In genomic region chr1:234980657-234981396, GRCh38 we compare ENCODE assay signal across 8 cellular contexts.
DNase-seq lines count a peak whose midpoint lies in the region; ATAC-seq, FAIRE-seq and TF ChIP-seq lines count a peak whose summit lies in the region.

No MANE protein-coding gene starts in this region.

- H3K9me3 Mint-ChIP-seq in naive thymus-derived CD4-positive, alpha-beta T cell = peaks cover 0 to 2% (median 0%) of the 10 kb centered on the region in 11 donors
- no peaks in the 10 kb centered on the region for H3K9me3 Mint-ChIP-seq in stimulated activated memory B cell treated with anti-CD40 and anti-IgM and Interleukin-4, amounts not matched to agents 10 μg/mL and 1 μg/mL and 100 μg/mL, for 72 hours

- peak; percentile 81 for TF ChIP-seq POLR2A in endothelial cell of umbilical vein (IDR thresholded peaks at IDR 0.05; ENCODE audit: low read depth, low read length)

- H3K4me1 ChIP-seq in endothelial cell of umbilical vein (ENCODE audit: control insufficient read depth, extremely low read depth, insufficient read depth, low read length) = peaks cover 73% of the 10 kb centered on the region
- peaks cover 34 to 42% of the 10 kb centered on the region in 2 donors for H3K4me1 ChIP-seq in naive thymus-derived CD4-positive, alpha-beta T cell (ENCODE audit: control insufficient read depth in 2 of 2, insufficient read depth in 2 of 2, low read length in 2 of 2)

- no peaks in the 10 kb centered on the region for H3K9me1 ChIP-seq in endothelial cell of umbilical vein (replicated peaks; ENCODE audit: control insufficient read depth, extremely low read depth, insufficient read depth, low read length)

- peak overlapping the region in 8 of 10 donors; percentile 24 to 72 (median 56) for H3K4me3 Mint-ChIP-seq in naive thymus-derived CD4-positive, alpha-beta T cell
- H3K4me3 Mint-ChIP-seq in stimulated activated memory B cell treated with anti-CD40 and anti-IgM and Interleukin-4, amounts not matched to agents 10 μg/mL and 1 μg/mL and 100 μg/mL, for 72 hours = peak overlapping the region; percentile 40

- ATAC-seq in GM21447 (IDR thresholded peaks at IDR 0.05; ENCODE audit: unreplicated experiment) = peak; percentile 37
- ATAC-seq in naive thymus-derived CD4-positive, alpha-beta T cell = peak; percentile 76
- peak; percentile 82 for ATAC-seq in stimulated activated memory B cell treated with anti-CD40 and anti-IgM and Interleukin-4, amounts not matched to agents 10 μg/mL and 1 μg/mL and 100 μg/mL, for 72 hours

- no peak overlapping the region for H2AFZ ChIP-seq in endothelial cell of umbilical vein (ENCODE audit: low read depth, low read length)

- no peaks in the 10 kb centered on the region for H3K79me2 ChIP-seq in endothelial cell of umbilical vein (ENCODE audit: control insufficient read depth, insufficient read depth, low read length)

- POLR2A ChIA-PET in endothelial cell of umbilical vein (lab: Charles Lee) = interaction anchor here (1.3 kb wide), 1 partner anchor 257 kb away, joined by 11 read pairs; no protein-coding TSS in a partner anchor
- POLR2A ChIA-PET in naive thymus-derived CD4-positive, alpha-beta T cell (lab: Charles Lee) = interaction anchor here (0.5 to 1.8 kb wide), 6 partner anchors 8 to 87 kb away, joined by 3 to 5 read pairs (median 3); no protein-coding TSS in a partner anchor

- H3K36me3 ChIP-seq in endothelial cell of umbilical vein (ENCODE audit: control insufficient read depth in 2 of 2, extremely low read depth in 1 of 2, insufficient read depth in 2 of 2, low read length in 2 of 2) = no peaks in the 10 kb centered on the region
- H3K36me3 ChIP-seq in naive thymus-derived CD4-positive, alpha-beta T cell (ENCODE audit: control insufficient read depth in 2 of 3, insufficient read depth in 3 of 3, low read length in 3 of 3) = no peaks in the 10 kb centered on the region

- TF ChIP-seq CTCF in endothelial cell of umbilical vein (IDR thresholded peaks at IDR 0.05; ENCODE audit: extremely low read depth in 1 of 2, insufficient read depth in 1 of 2, low read depth in 1 of 2, low read length in 2 of 2) = no peak

- H3K27me3 Mint-ChIP-seq in naive thymus-derived CD4-positive, alpha-beta T cell = no peaks in the 10 kb centered on the region
- no peaks in the 10 kb centered on the region for H3K27me3 Mint-ChIP-seq in stimulated activated memory B cell treated with anti-CD40 and anti-IgM and Interleukin-4, amounts not matched to agents 10 μg/mL and 1 μg/mL and 100 μg/mL, for 72 hours

- FAIRE-seq in endothelial cell of umbilical vein (lab: Jason Lieb, UNC) = peak; percentile 94

- peak overlapping the region; percentile 69 for H3K9ac ChIP-seq in endothelial cell of umbilical vein (replicated peaks; ENCODE audit: extremely low read depth, insufficient read depth, low read length)

- dilution Hi-C loops in endothelial cell of umbilical vein (cut with MboI; ENCODE audit: extremely low pct_ligation_motif_present, low sequenced_read_pairs) = loop anchor here (25.0 kb wide), 1 partner anchor 369 kb away; the partner anchor contains the start of gene IRF2BP2

- no peaks in the 10 kb centered on the region for H3K9me3 ChIP-seq in endothelial cell of umbilical vein (replicated peaks; ENCODE audit: control insufficient read depth, insufficient read depth, low read length)
- no peaks in the 10 kb centered on the region for H3K9me3 ChIP-seq in naive thymus-derived CD4-positive, alpha-beta T cell (ENCODE audit: control insufficient read depth in 2 of 3, low read length in 3 of 3)

- peaks cover 0 to 6% (median 0%) of the 10 kb centered on the region in 5 donors for H3K36me3 Mint-ChIP-seq in naive thymus-derived CD4-positive, alpha-beta T cell
- no peaks in the 10 kb centered on the region for H3K36me3 Mint-ChIP-seq in stimulated activated memory B cell treated with anti-CD40 and anti-IgM and Interleukin-4, amounts not matched to agents 10 μg/mL and 1 μg/mL and 100 μg/mL, for 72 hours

- CTCF ChIA-PET in endothelial cell of umbilical vein (lab: Charles Lee) = interaction anchor here (0.6 to 3.8 kb wide), 12 partner anchors 9 to 482 kb away, joined by 3 to 19 read pairs (median 8); no protein-coding TSS in a partner anchor
- CTCF ChIA-PET in naive thymus-derived CD4-positive, alpha-beta T cell (lab: Charles Lee) = interaction anchor here (0.6 to 1.1 kb wide), 2 partner anchors 14 to 31 kb away, joined by 3 to 5 read pairs; no protein-coding TSS in a partner anchor

- no peaks in the 10 kb centered on the region for H3K27me3 ChIP-seq in endothelial cell of umbilical vein (ENCODE audit: control insufficient read depth in 2 of 2, insufficient read depth in 2 of 2, low read length in 2 of 2)
- no peaks in the 10 kb centered on the region for H3K27me3 ChIP-seq in naive thymus-derived CD4-positive, alpha-beta T cell (ENCODE audit: control insufficient read depth in 2 of 2, insufficient read depth in 2 of 2, low read length in 2 of 2)

- no peaks in the 10 kb centered on the region for H4K20me1 ChIP-seq in endothelial cell of umbilical vein (replicated peaks; ENCODE audit: control insufficient read depth, extremely low read depth, insufficient read depth, low read length)

- TSS peak; percentile 69 for BruUV-seq in endothelial cell of umbilical vein (replicated peaks; lab: Mats Ljungman, UMichigan)

- H3K4me3 ChIP-seq in endothelial cell of umbilical vein (replicated peaks in 1 of 3; ENCODE audit: insufficient read depth in 1 of 3, low read depth in 1 of 3, low read length in 3 of 3) = no peak overlapping the region
- H3K4me3 ChIP-seq in naive thymus-derived CD4-positive, alpha-beta T cell (ENCODE audit: low read length) = no peak overlapping the region

- peaks cover 44 to 78% (median 47%) of the 10 kb centered on the region in 7 donors for H3K4me1 Mint-ChIP-seq in naive thymus-derived CD4-positive, alpha-beta T cell
- H3K4me1 Mint-ChIP-seq in stimulated activated memory B cell treated with anti-CD40 and anti-IgM and Interleukin-4, amounts not matched to agents 10 μg/mL and 1 μg/mL and 100 μg/mL, for 72 hours = peaks cover 75% of the 10 kb centered on the region

- DNase-seq in Ammon's horn (ENCODE audit: low spot score) = peak; percentile 80
- peak; percentile 100 for DNase-seq in MV-4-11 (lab: John Stamatoyannopoulos, UW)
- DNase-seq in activated CD8-positive, alpha-beta memory T cell treated with anti-CD3 and anti-CD28 coated beads for 4 hours (ENCODE audit: low read depth in 2 of 2) = peak; percentile 49 to 74
- DNase-seq in endothelial cell of umbilical vein (ENCODE audit: low read depth, low spot score) = peak; percentile 97
- peak in 2 of 9 donors; percentile 46 to 77 for DNase-seq in naive thymus-derived CD4-positive, alpha-beta T cell
- no peak for DNase-seq in DMS 273 treated with DMSO at 0.1 percent for 48 hours (lab: John Stamatoyannopoulos, UW)

- H3K27ac ChIP-seq in endothelial cell of umbilical vein (ENCODE audit: insufficient read depth, low read depth, low read length) = peak overlapping the region; percentile 88
- H3K27ac ChIP-seq in naive thymus-derived CD4-positive, alpha-beta T cell (ENCODE audit: low read depth, low read length) = no peak overlapping the region

- H3K4me2 ChIP-seq in endothelial cell of umbilical vein (ENCODE audit: insufficient read depth, low read length) = peak overlapping the region; percentile 5

- H3K27ac Mint-ChIP-seq in naive thymus-derived CD4-positive, alpha-beta T cell = peak overlapping the region; percentile 36 to 94 (median 79)
- peak overlapping the region; percentile 90 for H3K27ac Mint-ChIP-seq in stimulated activated memory B cell treated with anti-CD40 and anti-IgM and Interleukin-4, amounts not matched to agents 10 μg/mL and 1 μg/mL and 100 μg/mL, for 72 hours

- intact Hi-C loops in endothelial cell of umbilical vein (cut with micrococcal nuclease) = loop anchor here (1.0 to 2.0 kb wide), 9 partner anchors 16 to 482 kb away; no protein-coding TSS in a partner anchor
- intact Hi-C loops in naive thymus-derived CD4-positive, alpha-beta T cell (cut with micrococcal nuclease) = loop anchor here in 1 of 2 donors (1.0 kb wide), 1 partner anchor 30 kb away; no protein-coding TSS in a partner anchor

TF ChIP-seq in endothelial cell of umbilical vein, 7 proteins besides CTCF, POLR2A, EP300 and RAD21:
- TF ChIP-seq GATA2 (IDR thresholded peaks at IDR 0.05; ENCODE audit: insufficient read depth, insufficient read length, low read depth, low read length) (peak; percentile 80), POLR2AphosphoS5 (IDR thresholded peaks at IDR 0.05; ENCODE audit: insufficient read depth, low read depth, low read length) (peak; percentile 91), MYC (IDR thresholded peaks at IDR 0.05; ENCODE audit: low read depth, low read length) (peak; percentile 1), FOS (IDR thresholded peaks at IDR 0.05; ENCODE audit: borderline replicate concordance, insufficient read depth, low read length) (peak; percentile 96), EZH2 (IDR thresholded peaks at IDR 0.05; ENCODE audit: borderline replicate concordance, low read depth, low read length, severe bottlenecking) (no peak), MAX (IDR thresholded peaks at IDR 0.05; ENCODE audit: insufficient read depth, insufficient read length) (no peak), JUN (IDR thresholded peaks at IDR 0.05; ENCODE audit: borderline replicate concordance, insufficient read depth, insufficient read length, low read depth) (peak; percentile 77)
